ENCODE assay signal across 8 cellular contexts in the genomic region with DNA sequence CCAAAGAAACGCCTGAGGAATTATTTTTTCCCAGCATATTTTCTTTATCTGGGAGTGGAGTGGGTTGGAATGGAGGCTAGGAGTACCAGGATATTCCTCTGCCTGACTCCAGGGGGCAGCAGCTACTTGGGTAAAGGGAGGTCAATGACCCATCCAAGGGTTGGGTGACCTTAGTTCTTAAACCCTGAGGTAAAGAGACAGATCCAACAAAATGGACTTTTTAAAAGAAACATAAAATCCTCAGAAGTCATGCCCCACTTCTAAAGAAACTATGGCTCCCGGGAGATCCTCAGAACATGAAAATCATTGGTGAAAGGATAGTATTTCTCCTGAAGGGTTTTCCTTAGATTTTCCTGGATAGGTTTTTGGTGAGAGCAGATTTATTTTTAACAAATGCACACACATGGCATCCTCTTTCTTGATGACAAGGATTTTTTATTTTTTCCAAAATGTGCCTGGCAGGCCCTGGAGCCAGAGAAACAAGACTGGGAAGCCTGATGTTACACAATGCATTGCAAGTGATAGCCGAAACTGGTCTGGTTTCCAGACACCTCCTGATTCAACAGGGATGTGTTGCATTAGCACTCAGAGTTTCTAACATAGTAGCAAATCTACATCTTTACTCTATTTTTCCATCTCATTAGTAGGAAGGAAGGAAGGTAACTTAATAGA.
A peak's percentile ranks its signal among the peaks of the same experiment; 100 is the strongest.
DNase-seq lines count a peak whose midpoint lies in the region; ATAC-seq and TF ChIP-seq lines count a peak whose summit lies in the region.

No MANE protein-coding gene starts in this region.

- peak; percentile 44 for TF ChIP-seq CTCF in mesothelial cell of epicardium (IDR thresholded peaks at IDR 0.05; ENCODE audit: unreplicated experiment)

- no peak overlapping the region for H3K9ac ChIP-seq in NT2/D1 (ENCODE audit: insufficient read length, low read depth)

- H3K4me3 ChIP-seq in NT2/D1 (ENCODE audit: insufficient read length, low read depth), result no peak overlapping the region
- no peak overlapping the region for H3K4me3 ChIP-seq in naive thymus-derived CD4-positive, alpha-beta T cell (ENCODE audit: low read length)

- H3K36me3 Mint-ChIP-seq in mesothelial cell of epicardium, result no peaks in the 10 kb centered on the region
- no peaks in the 10 kb centered on the region for H3K36me3 Mint-ChIP-seq in activated T-helper 2 cell treated with anti-CD3 and anti-CD28 coated beads, Interferon-gamma antibody, Interleukin-2, Interleukin-4, amounts not matched to agents 10 μg/mL and 5 μg/mL and 100 μg/mL, durations not matched to agents 14 hours and 24 hours and 36 hours (ENCODE audit: low read depth)
- no peaks in the 10 kb centered on the region for H3K36me3 Mint-ChIP-seq in naive thymus-derived CD4-positive, alpha-beta T cell

- POLR2A ChIA-PET in HEK293T (lab: Yijun Ruan, JAX), result no interaction called here
- POLR2A ChIA-PET in naive thymus-derived CD4-positive, alpha-beta T cell (lab: Charles Lee), result no interaction called here

- H3K4me1 Mint-ChIP-seq in mesothelial cell of epicardium, result no peaks in the 10 kb centered on the region
- H3K4me1 Mint-ChIP-seq in activated T-helper 2 cell treated with anti-CD3 and anti-CD28 coated beads, Interferon-gamma antibody, Interleukin-2, Interleukin-4, amounts not matched to agents 10 μg/mL and 5 μg/mL and 100 μg/mL, durations not matched to agents 14 hours and 24 hours and 36 hours (ENCODE audit: low read depth), result no peaks in the 10 kb centered on the region
- no peaks in the 10 kb centered on the region for H3K4me1 Mint-ChIP-seq in naive thymus-derived CD4-positive, alpha-beta T cell

- peaks cover 3% of the 10 kb centered on the region for H3K27me3 Mint-ChIP-seq in mesothelial cell of epicardium (ENCODE audit: low read depth)
- no peaks in the 10 kb centered on the region for H3K27me3 Mint-ChIP-seq in activated T-helper 2 cell treated with anti-CD3 and anti-CD28 coated beads, Interferon-gamma antibody, Interleukin-2, Interleukin-4, amounts not matched to agents 10 μg/mL and 5 μg/mL and 100 μg/mL, durations not matched to agents 14 hours and 24 hours and 36 hours (ENCODE audit: low read depth)
- no peaks in the 10 kb centered on the region for H3K27me3 Mint-ChIP-seq in naive thymus-derived CD4-positive, alpha-beta T cell

- H3K27ac ChIP-seq in naive thymus-derived CD4-positive, alpha-beta T cell (ENCODE audit: low read depth, low read length), result no peak overlapping the region

- no peaks in the 10 kb centered on the region for H3K36me3 ChIP-seq in NT2/D1 (ENCODE audit: insufficient read depth, insufficient read length, low read length)
- H3K36me3 ChIP-seq in naive thymus-derived CD4-positive, alpha-beta T cell (ENCODE audit: control insufficient read depth in 2 of 3, insufficient read depth in 3 of 3, low read length in 3 of 3), result no peaks in the 10 kb centered on the region

- CTCF ChIA-PET in HEK293T (lab: Yijun Ruan, JAX), result interaction anchor here (0.6 to 1.0 kb wide), 2 partner anchors 38 to 369 kb away, joined by 3 read pairs; no protein-coding TSS in a partner anchor
- CTCF ChIA-PET in naive thymus-derived CD4-positive, alpha-beta T cell (lab: Charles Lee), result no interaction called here

- no peaks in the 10 kb centered on the region for H3K4me1 ChIP-seq in NT2/D1 (ENCODE audit: insufficient read depth, insufficient read length)
- no peaks in the 10 kb centered on the region for H3K4me1 ChIP-seq in naive thymus-derived CD4-positive, alpha-beta T cell (ENCODE audit: control insufficient read depth in 2 of 2, insufficient read depth in 2 of 2, low read length in 2 of 2)

- H3K27me3 ChIP-seq in NT2/D1 (ENCODE audit: insufficient read depth, insufficient read length), result no peaks in the 10 kb centered on the region
- H3K27me3 ChIP-seq in naive thymus-derived CD4-positive, alpha-beta T cell (ENCODE audit: control insufficient read depth in 2 of 2, insufficient read depth in 2 of 2, low read length in 2 of 2), result no peaks in the 10 kb centered on the region

- ATAC-seq in HG03342 (IDR thresholded peaks at IDR 0.05; ENCODE audit: unreplicated experiment), result no peak
- ATAC-seq in naive thymus-derived CD4-positive, alpha-beta T cell, result no peak

- H3K9me3 Mint-ChIP-seq in mesothelial cell of epicardium, result no peaks in the 10 kb centered on the region
- no peaks in the 10 kb centered on the region for H3K9me3 Mint-ChIP-seq in activated T-helper 2 cell treated with anti-CD3 and anti-CD28 coated beads, Interferon-gamma antibody, Interleukin-2, Interleukin-4, amounts not matched to agents 10 μg/mL and 5 μg/mL and 100 μg/mL, durations not matched to agents 14 hours and 24 hours and 36 hours
- H3K9me3 Mint-ChIP-seq in naive thymus-derived CD4-positive, alpha-beta T cell, result peaks cover 0 to 7% (median 0%) of the 10 kb centered on the region in 11 donors

- H3K9me3 ChIP-seq in NT2/D1 (ENCODE audit: insufficient read depth, low read length), result no peaks in the 10 kb centered on the region; the same call in 1 of the 2 replicates
- no peaks in the 10 kb centered on the region for H3K9me3 ChIP-seq in naive thymus-derived CD4-positive, alpha-beta T cell (ENCODE audit: control insufficient read depth in 2 of 3, low read length in 3 of 3)

- H3K27ac Mint-ChIP-seq in mesothelial cell of epicardium, result no peak overlapping the region
- no peak overlapping the region for H3K27ac Mint-ChIP-seq in activated T-helper 2 cell treated with anti-CD3 and anti-CD28 coated beads, Interferon-gamma antibody, Interleukin-2, Interleukin-4, amounts not matched to agents 10 μg/mL and 5 μg/mL and 100 μg/mL, durations not matched to agents 14 hours and 24 hours and 36 hours
- H3K27ac Mint-ChIP-seq in naive thymus-derived CD4-positive, alpha-beta T cell, result no peak overlapping the region

- no peak overlapping the region for H3K4me3 Mint-ChIP-seq in mesothelial cell of epicardium
- no peak overlapping the region for H3K4me3 Mint-ChIP-seq in activated T-helper 2 cell treated with anti-CD3 and anti-CD28 coated beads, Interferon-gamma antibody, Interleukin-2, Interleukin-4, amounts not matched to agents 10 μg/mL and 5 μg/mL and 100 μg/mL, durations not matched to agents 14 hours and 24 hours and 36 hours (ENCODE audit: low read depth)
- no peak overlapping the region for H3K4me3 Mint-ChIP-seq in naive thymus-derived CD4-positive, alpha-beta T cell

- intact Hi-C loops in activated T-helper 2 cell treated with anti-CD3 and anti-CD28 coated beads, Interferon-gamma antibody, Interleukin-2, Interleukin-4, amounts not matched to agents 10 μg/mL and 5 μg/mL and 100 μg/mL, durations not matched to agents 14 hours and 24 hours and 36 hours (cut with micrococcal nuclease), result no loop called here
- intact Hi-C loops in naive thymus-derived CD4-positive, alpha-beta T cell (cut with micrococcal nuclease), result loop anchor here in 1 of 2 donors (5.0 kb wide), 1 partner anchor 1431 kb away; no protein-coding TSS in a partner anchor

- peak; percentile 82 for DNase-seq in DMS53 (lab: John Stamatoyannopoulos, UW)
- DNase-seq in HEK293T (ENCODE audit: extremely low spot score), result peak; percentile 66
- DNase-seq in NT2/D1 (ENCODE audit: low read depth, low spot score), result peak; percentile 43
- peak; percentile 72 for DNase-seq in ecto neural progenitor cell (ENCODE audit: low spot score)
- no peak for DNase-seq in mesothelial cell of epicardium (ENCODE audit: low spot score in 2 of 2, unreplicated experiment in 2 of 2)
- no peak for DNase-seq in activated T-helper 2 cell treated with anti-CD3 and anti-CD28 coated beads, Interferon-gamma antibody, Interleukin-2, Interleukin-4, amounts not matched to agents 10 μg/mL and 5 μg/mL and 100 μg/mL, durations not matched to agents 14 hours and 24 hours and 36 hours (ENCODE audit: low spot score)
- no peak for DNase-seq in naive thymus-derived CD4-positive, alpha-beta T cell

TF ChIP-seq in HEK293T, 16 proteins besides CTCF, POLR2A, EP300 and RAD21:
- TF ChIP-seq ARNT (IDR thresholded peaks at IDR 0.05) (no peak), ZNF384 (IDR thresholded peaks at IDR 0.05) (no peak), FOXM1 (IDR thresholded peaks at IDR 0.05; ENCODE audit: borderline replicate concordance) (no peak), ELF4 (IDR thresholded peaks at IDR 0.05) (no peak), TARDBP (IDR thresholded peaks at IDR 0.05) (no peak), SUZ12 (IDR thresholded peaks at IDR 0.05) (no peak), L3MBTL2 (conservative IDR thresholded peaks at IDR 0.05) (no peak), PKNOX1 (IDR thresholded peaks at IDR 0.05) (no peak), HDGF (IDR thresholded peaks at IDR 0.05; ENCODE audit: borderline replicate concordance) (no peak), BHLHE40 (IDR thresholded peaks at IDR 0.05; ENCODE audit: borderline replicate concordance) (no peak), FOXA1 (IDR thresholded peaks at IDR 0.05) (no peak), CTBP1 (IDR thresholded peaks at IDR 0.05; ENCODE audit: borderline replicate concordance) (no peak), FOXK2 (IDR thresholded peaks at IDR 0.05) (no peak), SP1 (IDR thresholded peaks at IDR 0.05) (no peak), LEF1 (IDR thresholded peaks at IDR 0.05; ENCODE audit: borderline replicate concordance) (no peak), NFRKB (IDR thresholded peaks at IDR 0.05) (no peak)

Comparison
In these comparisons a context has a peak if more than half of its experiments do, and no peak if none do; other contexts are left out.
1. DNase-seq: peak in DMS53 (single experiment), HEK293T (single experiment), NT2/D1 (single experiment) and ecto neural progenitor cell (single experiment); none in mesothelial cell of epicardium (0 of 2), activated T-helper 2 cell treated with anti-CD3 and anti-CD28 coated beads, Interferon-gamma antibody, Interleukin-2, Interleukin-4, amounts not matched to agents 10 μg/mL and 5 μg/mL and 100 μg/mL, durations not matched to agents 14 hours and 24 hours and 36 hours (single experiment) and naive thymus-derived CD4-positive, alpha-beta T cell (0 of 9).